Comparison of ENCODE assay signal across 23 cellular contexts in genomic region chr16:81618187-81618586, GRCh38.
DNase-seq lines count a peak whose midpoint lies in the region; ATAC-seq, FAIRE-seq and TF ChIP-seq lines count a peak whose summit lies in the region.
"Had no signal": no experiment of that assay in that cellular context is flagged by ENCODE, and none has a peak within 500 bp of the region (broad histone marks: within the 10 kb centered on the region; RNA-seq: fewer than 3 reads in every experiment).

No MANE protein-coding gene starts in this region.

- peaks cover 14% of the 10 kb centered on the region for H3K79me2 ChIP-seq in osteoblast (ENCODE audit: insufficient read depth, low read length)

- TF ChIP-seq POLR2A in esophagus squamous epithelium (IDR thresholded peaks at IDR 0.05) (no peak), spleen (IDR thresholded peaks at IDR 0.05) (no peak)

- peaks cover 0 to 16% (median 12%) of the 10 kb centered on the region in 4 donors for H3K4me1 Mint-ChIP-seq in CD4-positive, CD25-positive, alpha-beta regulatory T cell
- H3K4me1 Mint-ChIP-seq in T-helper 17 cell, result peaks cover 16% of the 10 kb centered on the region

- H3K27ac Mint-ChIP-seq in CD4-positive, CD25-positive, alpha-beta regulatory T cell, result peak overlapping the region in 2 of 3 donors; percentile 38 to 50
- H3K27ac Mint-ChIP-seq in T-helper 17 cell, result no peak overlapping the region
- H3K27ac Mint-ChIP-seq: activated CD8-positive, alpha-beta memory T cell treated with anti-CD3 and anti-CD28 coated beads, Interleukin-2, amount 10 ng/mL, durations not matched to agents 7 days and 5 days; stimulated activated memory B cell treated with anti-CD40 and anti-IgM and Interleukin-4, amounts not matched to agents 10 μg/mL and 1 μg/mL and 100 μg/mL, for 72 hours had no signal

- DNase-seq in CD4-positive, CD25-positive, alpha-beta regulatory T cell, result no peak
- no peak for DNase-seq in T-helper 17 cell
- DNase-seq in esophagus squamous epithelium (lab: John Stamatoyannopoulos, UW), result no peak
- DNase-seq in osteoblast (ENCODE audit: insufficient read length, low spot score, missing footprints), result peak; percentile 78
- no peak for DNase-seq in GM13977 (ENCODE audit: low spot score)
- no peak for DNase-seq in heart right ventricle
- DNase-seq in pancreas, result no peak
- DNase-seq in spleen, result no peak
- DNase-seq: activated CD8-positive, alpha-beta memory T cell treated with anti-CD3 and anti-CD28 coated beads, Interleukin-2, amount 10 ng/mL, durations not matched to agents 7 days and 5 days; activated gamma-delta T cell; activated T-cell treated with anti-CD3 and anti-CD28 coated beads, Interleukin-2, amount 50 U/mL, for 4 hours; dermis blood vessel endothelial cell; mesenchymal stem cell; NCI-H146; NCI-H446 treated with DMSO at 0.1 percent for 48 hours; RPMI8226; stimulated activated CD4-positive, alpha-beta T cell treated with anti-CD3 and anti-CD28 coated beads, Interleukin-15, amount 100 ng/mL, for 24 hours had no signal

- H3K27me3 Mint-ChIP-seq in CD4-positive, CD25-positive, alpha-beta regulatory T cell, result no peaks in the 10 kb centered on the region
- H3K27me3 Mint-ChIP-seq in T-helper 17 cell, result no peaks in the 10 kb centered on the region
- H3K27me3 Mint-ChIP-seq: activated CD8-positive, alpha-beta memory T cell treated with anti-CD3 and anti-CD28 coated beads, Interleukin-2, amount 10 ng/mL, durations not matched to agents 7 days and 5 days; central memory CD8-positive, alpha-beta T cell; stimulated activated memory B cell treated with anti-CD40 and anti-IgM and Interleukin-4, amounts not matched to agents 10 μg/mL and 1 μg/mL and 100 μg/mL, for 72 hours had no signal

- H3K36me3 Mint-ChIP-seq in CD4-positive, CD25-positive, alpha-beta regulatory T cell, result peaks cover under 1% of the 10 kb centered on the region
- no peaks in the 10 kb centered on the region for H3K36me3 Mint-ChIP-seq in T-helper 17 cell (ENCODE audit: low read depth)

- intact Hi-C loops in esophagus squamous epithelium (cut with DNase I) (no loop called here), heart right ventricle (cut with DNase I) (loop anchor here in 4 of 10 donors (10.0 kb wide), 2 partner anchors 173 to 213 kb away; partner anchors contain the start of gene CMIP (in 2 of the 4)), pancreas (cut with DNase I) (loop anchor here in 1 of 3 donors (10.0 kb wide), 1 partner anchor 53 kb away; no protein-coding TSS in a partner anchor), spleen (cut with DNase I; ENCODE audit: low total_unique reads) (loop anchor here (10.0 kb wide), 1 partner anchor 173 kb away; the partner anchor contains the start of gene CMIP)

- H3K9me3 Mint-ChIP-seq in CD4-positive, CD25-positive, alpha-beta regulatory T cell, result no peaks in the 10 kb centered on the region
- H3K9me3 Mint-ChIP-seq: activated T-cell treated with anti-CD3 and anti-CD28 coated beads, Interleukin-2, amount 50 U/mL, for 4 hours; central memory CD8-positive, alpha-beta T cell; stimulated activated memory B cell treated with anti-CD40 and anti-IgM and Interleukin-4, amounts not matched to agents 10 μg/mL and 1 μg/mL and 100 μg/mL, for 72 hours had no signal

- no peak overlapping the region for H3K4me3 Mint-ChIP-seq in CD4-positive, CD25-positive, alpha-beta regulatory T cell
- peak overlapping the region; percentile 5 for H3K4me3 Mint-ChIP-seq in T-helper 17 cell
- H3K4me3 Mint-ChIP-seq: activated CD8-positive, alpha-beta memory T cell treated with anti-CD3 and anti-CD28 coated beads, Interleukin-2, amount 10 ng/mL, durations not matched to agents 7 days and 5 days; central memory CD8-positive, alpha-beta T cell; stimulated activated memory B cell treated with anti-CD40 and anti-IgM and Interleukin-4, amounts not matched to agents 10 μg/mL and 1 μg/mL and 100 μg/mL, for 72 hours had no signal

- no peaks in the 10 kb centered on the region for H3K9me3 ChIP-seq in CD4-positive, CD25-positive, alpha-beta regulatory T cell (ENCODE audit: control insufficient read depth in 2 of 2, low read length in 2 of 2)
- H3K9me3 ChIP-seq in T-helper 17 cell (ENCODE audit: control insufficient read depth, low read length, poor library complexity, severe bottlenecking) (no peaks in the 10 kb centered on the region), esophagus squamous epithelium (no peaks in the 10 kb centered on the region), osteoblast (ENCODE audit: low read depth, low read length) (no peaks in the 10 kb centered on the region), heart right ventricle (no peaks in the 10 kb centered on the region), pancreas (no peaks in the 10 kb centered on the region), spleen (no peaks in the 10 kb centered on the region)
- H3K9me3 ChIP-seq: A549, SJSA1 had no signal

- TF ChIP-seq CTCF in esophagus squamous epithelium (IDR thresholded peaks at IDR 0.05), result no peak
- no peak for TF ChIP-seq CTCF in osteoblast (IDR thresholded peaks at IDR 0.05; ENCODE audit: extremely low read depth, low read depth, low read length)
- no peak for TF ChIP-seq CTCF in GM13977 (IDR thresholded peaks at IDR 0.05; ENCODE audit: extremely low read depth, insufficient read depth, missing control alignments)
- TF ChIP-seq CTCF in heart right ventricle (IDR thresholded peaks at IDR 0.05), result no peak
- TF ChIP-seq CTCF in pancreas (IDR thresholded peaks at IDR 0.05), result no peak
- TF ChIP-seq CTCF in spleen (IDR thresholded peaks at IDR 0.05 in 8 of 11, conservative IDR thresholded peaks at IDR 0.05 in 3 of 11), result no peak

- FAIRE-seq in pancreas (lab: Jason Lieb, UNC), result no peak
- FAIRE-seq: A549, GM19239, H1 had no signal

- no peak overlapping the region for H3K27ac ChIP-seq in CD4-positive, CD25-positive, alpha-beta regulatory T cell (ENCODE audit: insufficient read depth, low read length, poor library complexity, severe bottlenecking)
- H3K27ac ChIP-seq in esophagus squamous epithelium (peak overlapping the region; percentile 23 to 90 (median 80)), osteoblast (ENCODE audit: low read depth, low read length) (no peak overlapping the region), heart right ventricle (no peak overlapping the region), pancreas (no peak overlapping the region), spleen (no peak overlapping the region)
- H3K27ac ChIP-seq: SJSA1 had no signal

- in situ Hi-C loops in GM13977 (cut with MboI; ENCODE audit: low pct_unique_long_range_greater_than_20kb, low sequenced_read_pairs, unreplicated experiment), result no loop called here

- H3K4me1 ChIP-seq in CD4-positive, CD25-positive, alpha-beta regulatory T cell (ENCODE audit: control insufficient read depth, insufficient read depth, low read length, poor library complexity, severe bottlenecking), result peaks cover 19% of the 10 kb centered on the region
- H3K4me1 ChIP-seq in esophagus squamous epithelium (peaks cover 39 to 94% (median 51%) of the 10 kb centered on the region in 3 donors), osteoblast (ENCODE audit: insufficient read depth, low read length) (peaks cover 6% of the 10 kb centered on the region), heart right ventricle (peaks cover 8 to 38% (median 32%) of the 10 kb centered on the region in 9 donors), pancreas (no peaks in the 10 kb centered on the region), spleen (peaks cover 16 to 50% (median 25%) of the 10 kb centered on the region in 6 donors)
- H3K4me1 ChIP-seq: SJSA1 had no signal

- H3K36me3 ChIP-seq in CD4-positive, CD25-positive, alpha-beta regulatory T cell (ENCODE audit: control insufficient read depth, insufficient read depth, low read length), result peaks cover 2% of the 10 kb centered on the region
- H3K36me3 ChIP-seq in esophagus squamous epithelium (peaks cover 0 to 52% (median 5%) of the 10 kb centered on the region in 3 donors), osteoblast (ENCODE audit: insufficient read depth, low read length) (no peaks in the 10 kb centered on the region), heart right ventricle (peaks cover 0 to 55% (median 0%) of the 10 kb centered on the region in 9 donors), pancreas (peaks cover 0 to 8% (median 0%) of the 10 kb centered on the region in 3 donors), spleen (peaks cover 0 to 77% (median 8%) of the 10 kb centered on the region in 6 donors)

- H3K4me2 ChIP-seq in osteoblast (ENCODE audit: insufficient read depth, low read length), result no peak overlapping the region
- H3K4me2 ChIP-seq: A549 had no signal

- no peak overlapping the region for H3K4me3 ChIP-seq in CD4-positive, CD25-positive, alpha-beta regulatory T cell (ENCODE audit: low read depth, low read length)
- H3K4me3 ChIP-seq in esophagus squamous epithelium, result no peak overlapping the region
- H3K4me3 ChIP-seq in osteoblast (ENCODE audit: insufficient read depth, low read length), result no peak overlapping the region
- H3K4me3 ChIP-seq in heart right ventricle, result no peak overlapping the region
- H3K4me3 ChIP-seq in pancreas, result no peak overlapping the region
- no peak overlapping the region for H3K4me3 ChIP-seq in spleen
- H3K4me3 ChIP-seq: A549, SJSA1 had no signal

- WGBS in esophagus squamous epithelium, 2 donors, result 61 to 78% methylated on average over 6 of the region's 6 CpGs
- WGBS in heart right ventricle, 2 donors, result 81 to 84% methylated on average over 6 of the region's 6 CpGs
- 76 to 80% methylated on average over 6 of the region's 6 CpGs for WGBS in pancreas, 2 donors
- 80 to 90% (median 85%) methylated on average over 6 of the region's 6 CpGs for WGBS in spleen, 5 donors

- no peak for ATAC-seq in CD4-positive, CD25-positive, alpha-beta regulatory T cell (ENCODE audit: low read depth in 2 of 2)
- no peak for ATAC-seq in T-helper 17 cell
- ATAC-seq in heart right ventricle, result no peak
- ATAC-seq in pancreas, result no peak
- ATAC-seq: A549; activated CD8-positive, alpha-beta memory T cell treated with anti-CD3 and anti-CD28 coated beads, Interleukin-2, amount 10 ng/mL, durations not matched to agents 7 days and 5 days; activated T-cell treated with anti-CD3 and anti-CD28 coated beads, Interleukin-2, amount 50 U/mL, for 4 hours; stimulated activated memory B cell treated with anti-CD40 and anti-IgM and Interleukin-4, amounts not matched to agents 10 μg/mL and 1 μg/mL and 100 μg/mL, for 72 hours had no signal

- peaks cover 49% of the 10 kb centered on the region for H4K20me1 ChIP-seq in osteoblast (ENCODE audit: insufficient read depth, low read length)

- no peaks in the 10 kb centered on the region for H3K27me3 ChIP-seq in CD4-positive, CD25-positive, alpha-beta regulatory T cell (ENCODE audit: control insufficient read depth, insufficient read depth, low read length)
- H3K27me3 ChIP-seq in esophagus squamous epithelium, result no peaks in the 10 kb centered on the region
- H3K27me3 ChIP-seq in osteoblast (ENCODE audit: insufficient read depth, low read length), result no peaks in the 10 kb centered on the region
- no peaks in the 10 kb centered on the region for H3K27me3 ChIP-seq in heart right ventricle
- no peaks in the 10 kb centered on the region for H3K27me3 ChIP-seq in pancreas
- H3K27me3 ChIP-seq in spleen (replicated peaks in 1 of 7), result no peaks in the 10 kb centered on the region
- H3K27me3 ChIP-seq: SJSA1 had no signal

- no peak overlapping the region for H2AFZ ChIP-seq in osteoblast (ENCODE audit: low read length)

Comparison
In these comparisons a context has a peak if more than half of its experiments do, and no peak if none do; other contexts are left out.
1. H3K27ac ChIP-seq: peak in esophagus squamous epithelium (4 of 4); none in CD4-positive, CD25-positive, alpha-beta regulatory T cell (single experiment), osteoblast (single experiment), heart right ventricle (0 of 10), pancreas (0 of 4) and spleen (0 of 8).